17 cellular contexts compared by ENCODE assay signal in the genomic region with DNA sequence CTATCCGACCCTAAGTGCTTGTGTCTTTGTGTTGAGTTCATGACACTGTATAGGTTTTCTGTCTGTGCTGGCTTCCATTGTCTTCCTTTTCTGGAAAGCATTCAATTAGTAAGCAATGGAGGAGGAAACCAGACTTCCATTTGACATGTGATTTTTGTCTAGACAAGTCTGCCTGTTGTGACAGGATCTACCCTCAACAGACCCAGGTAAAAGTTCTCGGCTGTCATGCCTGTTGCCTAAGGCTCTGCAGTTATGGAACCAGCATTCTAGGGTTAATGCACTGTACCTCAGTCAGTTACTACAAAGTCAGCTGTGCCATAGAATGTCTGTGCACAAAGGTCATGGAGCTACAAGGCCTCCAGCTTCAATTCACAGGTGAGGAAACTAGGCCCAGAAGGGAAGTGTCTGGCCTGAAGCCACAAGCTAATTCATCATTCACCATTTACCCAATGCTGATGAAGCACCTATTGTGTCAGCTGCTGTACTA.
DNase-seq lines count a peak whose midpoint lies in the region; ATAC-seq, FAIRE-seq and TF ChIP-seq lines count a peak whose summit lies in the region.
"Had no signal": no experiment of that assay in that cellular context is flagged by ENCODE, and none has a peak within 500 bp of the region (broad histone marks: within the 10 kb centered on the region; RNA-seq: fewer than 3 reads in every experiment).

No MANE protein-coding gene starts in this region.

- CTCF ChIA-PET in endothelial cell of umbilical vein (lab: Charles Lee) = no interaction called here
- CTCF ChIA-PET in naive thymus-derived CD4-positive, alpha-beta T cell (lab: Charles Lee) = no interaction called here

- peak overlapping the region; percentile 68 for H2AFZ ChIP-seq in endothelial cell of umbilical vein (ENCODE audit: low read depth, low read length)

- H4K20me1 ChIP-seq in endothelial cell of umbilical vein (replicated peaks; ENCODE audit: control insufficient read depth, extremely low read depth, insufficient read depth, low read length) = no peaks in the 10 kb centered on the region

- H3K36me3 Mint-ChIP-seq in mesothelial cell of epicardium (peaks cover 68% of the 10 kb centered on the region), type B pancreatic cell (peaks cover 75% of the 10 kb centered on the region)
- peaks cover 0 to 3% (median 0%) of the 10 kb centered on the region in 5 donors for H3K36me3 Mint-ChIP-seq in naive thymus-derived CD4-positive, alpha-beta T cell
- H3K36me3 Mint-ChIP-seq: T-cell had no signal

- no peaks in the 10 kb centered on the region for H3K79me2 ChIP-seq in endothelial cell of umbilical vein (ENCODE audit: control insufficient read depth, insufficient read depth, low read length)

- TF ChIP-seq EP300 in suprapubic skin (IDR thresholded peaks at IDR 0.05) = no peak

- H3K27me3 Mint-ChIP-seq in mesothelial cell of epicardium (ENCODE audit: low read depth) (no peaks in the 10 kb centered on the region), type B pancreatic cell (no peaks in the 10 kb centered on the region)
- peaks cover 0 to 22% (median 4%) of the 10 kb centered on the region in 5 donors for H3K27me3 Mint-ChIP-seq in naive thymus-derived CD4-positive, alpha-beta T cell

- intact Hi-C loops in left ventricle myocardium inferior (cut with micrococcal nuclease) (no loop called here), cardiac septum (cut with DNase I) (loop anchor here (5.0 kb wide), 2 partner anchors 70 kb away; a partner anchor contains a TSS), endothelial cell of umbilical vein (cut with micrococcal nuclease) (loop anchor here (5.0 kb wide), 1 partner anchor 70 kb away; a partner anchor contains a TSS)
- intact Hi-C loops in naive thymus-derived CD4-positive, alpha-beta T cell (cut with micrococcal nuclease) = no loop called here

- H3K4me3 Mint-ChIP-seq in mesothelial cell of epicardium = no peak overlapping the region
- H3K4me3 Mint-ChIP-seq in type B pancreatic cell = no peak overlapping the region
- no peak overlapping the region for H3K4me3 Mint-ChIP-seq in naive thymus-derived CD4-positive, alpha-beta T cell
- H3K4me3 Mint-ChIP-seq: memory B cell, T-cell had no signal

- FAIRE-seq in endothelial cell of umbilical vein (lab: Jason Lieb, UNC) = peak; percentile 83

- H3K4me3 ChIP-seq in left ventricle myocardium inferior = no peak overlapping the region
- H3K4me3 ChIP-seq in endothelial cell of umbilical vein (replicated peaks in 1 of 3; ENCODE audit: insufficient read depth in 1 of 3, low read depth in 1 of 3, low read length in 3 of 3) = no peak overlapping the region
- no peak overlapping the region for H3K4me3 ChIP-seq in naive thymus-derived CD4-positive, alpha-beta T cell (ENCODE audit: low read length)
- no peak overlapping the region for H3K4me3 ChIP-seq in suprapubic skin
- H3K4me3 ChIP-seq: ascending aorta, vagina had no signal

- H3K36me3 ChIP-seq in left ventricle myocardium inferior (peaks cover 75% of the 10 kb centered on the region), endothelial cell of umbilical vein (ENCODE audit: control insufficient read depth in 2 of 2, extremely low read depth in 1 of 2, insufficient read depth in 2 of 2, low read length in 2 of 2) (peaks cover 0 to 16% of the 10 kb centered on the region in 2 experiments), suprapubic skin (peaks cover 52% of the 10 kb centered on the region)
- H3K36me3 ChIP-seq in naive thymus-derived CD4-positive, alpha-beta T cell (ENCODE audit: control insufficient read depth in 2 of 3, insufficient read depth in 3 of 3, low read length in 3 of 3) = no peaks in the 10 kb centered on the region

- BruUV-seq in endothelial cell of umbilical vein (replicated peaks; lab: Mats Ljungman, UMichigan) = no TSS peak

- H3K4me1 Mint-ChIP-seq in mesothelial cell of epicardium = peaks cover 24% of the 10 kb centered on the region
- H3K4me1 Mint-ChIP-seq in type B pancreatic cell (ENCODE audit: unreplicated experiment) = peaks cover 50% of the 10 kb centered on the region
- H3K4me1 Mint-ChIP-seq in naive thymus-derived CD4-positive, alpha-beta T cell = peaks cover 0 to 6% (median 0%) of the 10 kb centered on the region in 7 donors
- H3K4me1 Mint-ChIP-seq: T-cell had no signal

- dilution Hi-C loops in endothelial cell of umbilical vein (cut with MboI; ENCODE audit: extremely low pct_ligation_motif_present, low sequenced_read_pairs) = no loop called here

- H3K4me1 ChIP-seq in left ventricle myocardium inferior (peaks cover 100% of the 10 kb centered on the region), endothelial cell of umbilical vein (ENCODE audit: control insufficient read depth, extremely low read depth, insufficient read depth, low read length) (peaks cover 29% of the 10 kb centered on the region), suprapubic skin (peaks cover 45% of the 10 kb centered on the region)
- H3K4me1 ChIP-seq in naive thymus-derived CD4-positive, alpha-beta T cell (ENCODE audit: control insufficient read depth in 2 of 2, insufficient read depth in 2 of 2, low read length in 2 of 2) = no peaks in the 10 kb centered on the region
- H3K4me1 ChIP-seq: ascending aorta had no signal

- peak overlapping the region; percentile 63 for H3K27ac Mint-ChIP-seq in mesothelial cell of epicardium
- H3K27ac Mint-ChIP-seq in type B pancreatic cell = peak overlapping the region; percentile 63
- H3K27ac Mint-ChIP-seq in naive thymus-derived CD4-positive, alpha-beta T cell = no peak overlapping the region
- H3K27ac Mint-ChIP-seq: memory B cell, T-cell had no signal

- POLR2A ChIA-PET in endothelial cell of umbilical vein (lab: Charles Lee) = no interaction called here
- POLR2A ChIA-PET in naive thymus-derived CD4-positive, alpha-beta T cell (lab: Charles Lee) = no interaction called here

- TF ChIP-seq POLR2A in endothelial cell of umbilical vein (IDR thresholded peaks at IDR 0.05; ENCODE audit: low read depth, low read length) = no peak
- no peak for TF ChIP-seq POLR2A in suprapubic skin (IDR thresholded peaks at IDR 0.05)

- TF ChIP-seq CTCF in left ventricle myocardium inferior (IDR thresholded peaks at IDR 0.05; ENCODE audit: borderline replicate concordance) = no peak
- TF ChIP-seq CTCF in endothelial cell of umbilical vein (IDR thresholded peaks at IDR 0.05; ENCODE audit: extremely low read depth in 1 of 2, insufficient read depth in 1 of 2, low read depth in 1 of 2, low read length in 2 of 2) = no peak
- no peak for TF ChIP-seq CTCF in mesothelial cell of epicardium (IDR thresholded peaks at IDR 0.05; ENCODE audit: unreplicated experiment)
- no peak for TF ChIP-seq CTCF in type B pancreatic cell (conservative IDR thresholded peaks at IDR 0.05)
- TF ChIP-seq CTCF in suprapubic skin (IDR thresholded peaks at IDR 0.05) = no peak

- H3K9me3 Mint-ChIP-seq in mesothelial cell of epicardium (no peaks in the 10 kb centered on the region), type B pancreatic cell (peaks cover 4% of the 10 kb centered on the region)
- H3K9me3 Mint-ChIP-seq in naive thymus-derived CD4-positive, alpha-beta T cell = peaks cover 0 to 6% (median 1%) of the 10 kb centered on the region in 11 donors
- H3K9me3 Mint-ChIP-seq: memory B cell had no signal

- no peak for ATAC-seq in GM18520 (IDR thresholded peaks at IDR 0.05; ENCODE audit: unreplicated experiment)
- no peak for ATAC-seq in naive thymus-derived CD4-positive, alpha-beta T cell
- ATAC-seq: PC-3, T-cell had no signal

- no peaks in the 10 kb centered on the region for H3K9me3 ChIP-seq in left ventricle myocardium inferior (replicated peaks)
- H3K9me3 ChIP-seq in endothelial cell of umbilical vein (replicated peaks; ENCODE audit: control insufficient read depth, insufficient read depth, low read length) = no peaks in the 10 kb centered on the region
- no peaks in the 10 kb centered on the region for H3K9me3 ChIP-seq in naive thymus-derived CD4-positive, alpha-beta T cell (ENCODE audit: control insufficient read depth in 2 of 3, low read length in 3 of 3)
- no peaks in the 10 kb centered on the region for H3K9me3 ChIP-seq in suprapubic skin
- H3K9me3 ChIP-seq: ascending aorta, vagina had no signal

- no peaks in the 10 kb centered on the region for H3K9me1 ChIP-seq in endothelial cell of umbilical vein (replicated peaks; ENCODE audit: control insufficient read depth, extremely low read depth, insufficient read depth, low read length)

- 51% methylated on average over 2 of the region's 2 CpGs for WGBS in suprapubic skin

- no peak overlapping the region for H3K4me2 ChIP-seq in endothelial cell of umbilical vein (ENCODE audit: insufficient read depth, low read length)

- H3K27ac ChIP-seq in left ventricle myocardium inferior (replicated peaks) = peak overlapping the region; percentile 83
- H3K27ac ChIP-seq in endothelial cell of umbilical vein (ENCODE audit: insufficient read depth, low read depth, low read length) = peak overlapping the region; percentile 49
- H3K27ac ChIP-seq in naive thymus-derived CD4-positive, alpha-beta T cell (ENCODE audit: low read depth, low read length) = no peak overlapping the region
- H3K27ac ChIP-seq in suprapubic skin = no peak overlapping the region
- H3K27ac ChIP-seq: ascending aorta, vagina had no signal

- H3K27me3 ChIP-seq in left ventricle myocardium inferior (ENCODE audit: low read depth) = no peaks in the 10 kb centered on the region
- no peaks in the 10 kb centered on the region for H3K27me3 ChIP-seq in endothelial cell of umbilical vein (ENCODE audit: control insufficient read depth in 2 of 2, insufficient read depth in 2 of 2, low read length in 2 of 2)
- H3K27me3 ChIP-seq in naive thymus-derived CD4-positive, alpha-beta T cell (ENCODE audit: control insufficient read depth in 2 of 2, insufficient read depth in 2 of 2, low read length in 2 of 2) = no peaks in the 10 kb centered on the region
- no peaks in the 10 kb centered on the region for H3K27me3 ChIP-seq in suprapubic skin
- H3K27me3 ChIP-seq: ascending aorta, vagina had no signal

- DNase-seq in left ventricle myocardium inferior (no peak), cardiac septum (ENCODE audit: low spot score) (no peak), endothelial cell of umbilical vein (ENCODE audit: low read depth, low spot score) (peak; percentile 79), mesothelial cell of epicardium (ENCODE audit: low spot score in 2 of 2, unreplicated experiment in 2 of 2) (no peak), type B pancreatic cell (ENCODE audit: extremely low spot score, unreplicated experiment) (no peak), suprapubic skin (ENCODE audit: low spot score in 2 of 2) (no peak)
- DNase-seq in naive thymus-derived CD4-positive, alpha-beta T cell = no peak
- DNase-seq: ACHN, NCI-H1436 treated with DMSO at 0.1 percent for 48 hours, NCI-H524 treated with DMSO at 0.1 percent for 48 hours, occipital lobe, PC-3, T-cell had no signal

- no peak overlapping the region for H3K9ac ChIP-seq in endothelial cell of umbilical vein (replicated peaks; ENCODE audit: extremely low read depth, insufficient read depth, low read length)

TF ChIP-seq in endothelial cell of umbilical vein, 7 proteins besides CTCF, POLR2A, EP300 and RAD21 (continues in another document):
- TF ChIP-seq GATA2 (IDR thresholded peaks at IDR 0.05; ENCODE audit: insufficient read depth, insufficient read length, low read depth, low read length) (no peak), JUN (IDR thresholded peaks at IDR 0.05; ENCODE audit: borderline replicate concordance, insufficient read depth, insufficient read length, low read depth) (no peak), FOS (IDR thresholded peaks at IDR 0.05; ENCODE audit: borderline replicate concordance, insufficient read depth, low read length) (no peak)

Comparison
In these comparisons a context has a peak if more than half of its experiments do, and no peak if none do; other contexts are left out.
1. intact Hi-C loops: an anchor here in cardiac septum (5.0 kb wide) and endothelial cell of umbilical vein (5.0 kb wide); none called in left ventricle myocardium inferior and naive thymus-derived CD4-positive, alpha-beta T cell.
2. H3K27ac ChIP-seq: peak in left ventricle myocardium inferior (single experiment) and endothelial cell of umbilical vein (single experiment); none in naive thymus-derived CD4-positive, alpha-beta T cell (single experiment) and suprapubic skin (single experiment).
3. H3K27ac Mint-ChIP-seq: peak in mesothelial cell of epicardium (single experiment) and type B pancreatic cell (single experiment); none in naive thymus-derived CD4-positive, alpha-beta T cell (0 of 9).